Comparison of ENCODE assay signal across 23 cellular contexts in genomic region chr2:234919711-234920110, GRCh38. TPM values are rescaled to one million over a fixed set of nuclear protein-coding genes. Genes with fewer than 3 reads are reported as not detected.
DNase-seq lines count a peak whose midpoint lies in the region; ATAC-seq and TF ChIP-seq lines count a peak whose summit lies in the region.
"Had no signal": no experiment of that assay in that cellular context is flagged by ENCODE, and none has a peak within 500 bp of the region (broad histone marks: within the 10 kb centered on the region; RNA-seq: fewer than 3 reads in every experiment).

No MANE protein-coding gene starts in this region.

- H4K8ac ChIP-seq in IMR-90 (ENCODE audit: low read depth in 2 of 2, low read length in 2 of 2) = no peak overlapping the region

- no peak overlapping the region for H3K4ac ChIP-seq in IMR-90 (ENCODE audit: low read depth, low read length)

- no peaks in the 10 kb centered on the region; the same call in 1 of the 2 replicates for H3K9me1 ChIP-seq in IMR-90 (ENCODE audit: insufficient read depth, low read length)

- no peak overlapping the region for H3K18ac ChIP-seq in IMR-90 (ENCODE audit: low read depth, low read length)

- no peak overlapping the region for H2AK9ac ChIP-seq in IMR-90 (replicated peaks; ENCODE audit: low read depth, low read length, poor library complexity)

- TF ChIP-seq CTCF in IMR-90 (conservative IDR thresholded peaks at IDR 0.05; ENCODE audit: low read depth, low read length) (no peak), brain microvascular endothelial cell (IDR thresholded peaks at IDR 0.05; ENCODE audit: low read depth, low read length, missing control alignments) (no peak), left lung (IDR thresholded peaks at IDR 0.05) (no peak), transverse colon (IDR thresholded peaks at IDR 0.05) (no peak)

- no TSS peak for BruUV-seq in IMR-90 (replicated peaks; lab: Mats Ljungman, UMichigan)

- peaks cover 2% of the 10 kb centered on the region for H3K4me1 ChIP-seq in IMR-90 (ENCODE audit: control insufficient read depth, insufficient read depth, low read length)
- H3K4me1 ChIP-seq in left lung = no peaks in the 10 kb centered on the region
- H3K4me1 ChIP-seq in transverse colon = no peaks in the 10 kb centered on the region
- H3K4me1 ChIP-seq: parathyroid adenoma, SJSA1 had no signal

- no peak overlapping the region for H3K9ac ChIP-seq in IMR-90 (ENCODE audit: low read depth, low read length)
- H3K9ac ChIP-seq: parathyroid adenoma had no signal

- H3K9me3 ChIP-seq in IMR-90 (ENCODE audit: control insufficient read depth, insufficient read depth, low read length) (no peaks in the 10 kb centered on the region; the same call in 1 of the 2 replicates), left lung (peaks cover 0 to 1% of the 10 kb centered on the region in 2 donors), transverse colon (no peaks in the 10 kb centered on the region)
- H3K9me3 ChIP-seq: MG63, SJSA1 had no signal

- DNase-seq in Caki2 (ENCODE audit: low read depth) = peak; percentile 35
- peak; percentile 27 for DNase-seq in IMR-90
- DNase-seq in brain microvascular endothelial cell = peak; percentile 44
- DNase-seq in left lung = no peak
- DNase-seq in transverse colon = no peak
- no peak for DNase-seq in NCI-H2081 (lab: John Stamatoyannopoulos, UW)
- no peak for DNase-seq in superior temporal gyrus (ENCODE audit: extremely low spot score)
- DNase-seq: activated CD8-positive, alpha-beta memory T cell treated with anti-CD3 and anti-CD28 coated beads, Interleukin-2, amount 50 U/mL, for 48 hours; CD4-positive, alpha-beta memory T cell; DMS79 treated with DMSO at 0.1 percent for 48 hours; hypothalamus; MG63; naive B cell; NCI-H1436 treated with DMSO at 0.1 percent for 48 hours; NCI-H2171 treated with DMSO at 0.1 percent for 48 hours; NCI-H748 treated with DMSO at 0.1 percent for 48 hours; substantia nigra; T-helper 17 cell had no signal

- TF ChIP-seq POLR2A in IMR-90 (IDR thresholded peaks at IDR 0.05; ENCODE audit: low read depth, low read length) (no peak), transverse colon (IDR thresholded peaks at IDR 0.05) (no peak)

- no peaks in the 10 kb centered on the region for H3K79me1 ChIP-seq in IMR-90 (ENCODE audit: low read depth in 1 of 2, low read length in 2 of 2)

- TF ChIP-seq EP300 in transverse colon (IDR thresholded peaks at IDR 0.05; ENCODE audit: low read depth) = no peak

- H3K23ac ChIP-seq in IMR-90 (ENCODE audit: low read depth, low read length) = no peak overlapping the region

- dilution Hi-C loops in IMR-90 (cut with HindIII; ENCODE audit: low sequenced_read_pairs, unreplicated experiment) = no loop called here

- no peak overlapping the region for H2BK120ac ChIP-seq in IMR-90 (ENCODE audit: low read depth, low read length)

- H4K5ac ChIP-seq in IMR-90 (ENCODE audit: low read depth, low read length) = no peak overlapping the region

- intact Hi-C loops in IMR-90 (cut with micrococcal nuclease) = no loop called here
- intact Hi-C loops in left lung (cut with DNase I) = no loop called here
- intact Hi-C loops in transverse colon (cut with DNase I; ENCODE audit: low total_unique reads) = no loop called here

- ATAC-seq in IMR-90 (ENCODE audit: low read depth) = no peak
- ATAC-seq in left lung = peak; percentile 82
- ATAC-seq in GM21786 (IDR thresholded peaks at IDR 0.05; ENCODE audit: unreplicated experiment) = no peak
- ATAC-seq: sciatic nerve, T-helper 17 cell had no signal

- no peak overlapping the region for H2BK15ac ChIP-seq in IMR-90 (ENCODE audit: low read depth, low read length)

- H3K56ac ChIP-seq in IMR-90 (ENCODE audit: extremely low read depth, insufficient read depth, low read length) = no peak overlapping the region

- in situ Hi-C loops in Caki2 (cut with HindIII; ENCODE audit: low pct_unique_long_range_greater_than_20kb, low sequenced_read_pairs) (no loop called here), IMR-90 (cut with MboI; ENCODE audit: low sequenced_read_pairs) (no loop called here), brain microvascular endothelial cell (cut with HindIII; ENCODE audit: low pct_ligation_motif_present, low sequenced_read_pairs) (no loop called here), transverse colon (cut with MboI; ENCODE audit: low pct_ligation_motif_present in 1 of 4, low pct_unique_long_range_greater_than_20kb in 1 of 4, low sequenced_read_pairs in 3 of 4) (no loop called here)

- H2AFZ ChIP-seq in IMR-90 (replicated peaks; ENCODE audit: low read length, poor library complexity) = no peak overlapping the region
- H2AFZ ChIP-seq: parathyroid adenoma had no signal

- H3K4me3 ChIP-seq in IMR-90 (ENCODE audit: insufficient read depth, low read depth, low read length) = no peak overlapping the region
- no peak overlapping the region for H3K4me3 ChIP-seq in brain microvascular endothelial cell (ENCODE audit: low read depth, low read length)
- no peak overlapping the region for H3K4me3 ChIP-seq in left lung
- H3K4me3 ChIP-seq in transverse colon = no peak overlapping the region
- H3K4me3 ChIP-seq: cardiac muscle cell, MG63, SJSA1 had no signal

- H3K27ac ChIP-seq in IMR-90 (ENCODE audit: insufficient read depth, low read length) (no peak overlapping the region), brain microvascular endothelial cell (no peak overlapping the region), left lung (no peak overlapping the region), transverse colon (no peak overlapping the region)
- H3K27ac ChIP-seq: cardiac muscle cell, parathyroid adenoma, SJSA1 had no signal

- no peak overlapping the region for H3K14ac ChIP-seq in IMR-90 (replicated peaks; ENCODE audit: low read depth, low read length)

- WGBS in IMR-90 (ENCODE audit: extremely low coverage in 2 of 2, insufficient read length in 1 of 2), 2 experiments = no CpG with 5 or more reads among the region's 3 CpGs
- 86% methylated on average over 3 of the region's 3 CpGs; no CpG with 5 or more reads in 1 of the 2 donors for WGBS in transverse colon (ENCODE audit: low coverage in 1 of 2), 2 donors

- no peaks in the 10 kb centered on the region for H4K20me1 ChIP-seq in IMR-90 (ENCODE audit: insufficient read depth, low read length)

- no peak overlapping the region for H3K4me2 ChIP-seq in IMR-90 (ENCODE audit: low read depth, low read length)

- H3K27me3 ChIP-seq in IMR-90 (ENCODE audit: control insufficient read depth, insufficient read depth, low read length) = no peaks in the 10 kb centered on the region
- H3K27me3 ChIP-seq in brain microvascular endothelial cell (replicated peaks) = no peaks in the 10 kb centered on the region
- H3K27me3 ChIP-seq in left lung = no peaks in the 10 kb centered on the region
- no peaks in the 10 kb centered on the region for H3K27me3 ChIP-seq in transverse colon
- H3K27me3 ChIP-seq: cardiac muscle cell, MG63, SJSA1 had no signal

- H2BK20ac ChIP-seq in IMR-90 (ENCODE audit: low read depth, low read length) = no peak overlapping the region

- POLR2A ChIA-PET in IMR-90 (lab: Charles Lee; ENCODE audit: unreplicated experiment) = no interaction called here

- no peak overlapping the region for H4K91ac ChIP-seq in IMR-90 (ENCODE audit: insufficient read depth, low read depth, low read length)

- CTCF ChIA-PET in IMR-90 (lab: Yijun Ruan, JAX) = no interaction called here

- H2BK5ac ChIP-seq in IMR-90 (ENCODE audit: low read depth, low read length, poor library complexity, severe bottlenecking) = no peak overlapping the region

- TF ChIP-seq RAD21 in IMR-90 (IDR thresholded peaks at IDR 0.05; ENCODE audit: low read length) = no peak

- no peak overlapping the region for H2AK5ac ChIP-seq in IMR-90 (ENCODE audit: low read depth, low read length)

- no peaks in the 10 kb centered on the region for H3K36me3 ChIP-seq in IMR-90 (ENCODE audit: control insufficient read depth, insufficient read depth, low read length)
- no peaks in the 10 kb centered on the region for H3K36me3 ChIP-seq in brain microvascular endothelial cell (replicated peaks)
- H3K36me3 ChIP-seq in left lung = no peaks in the 10 kb centered on the region
- H3K36me3 ChIP-seq in transverse colon = no peaks in the 10 kb centered on the region
- H3K36me3 ChIP-seq: cardiac muscle cell, MG63, SJSA1 had no signal

TF ChIP-seq in IMR-90, 13 proteins besides CTCF, POLR2A, EP300 and RAD21:
- TF ChIP-seq CEBPB (IDR thresholded peaks at IDR 0.05; ENCODE audit: low read depth, low read length) (no peak), MAFK (IDR thresholded peaks at IDR 0.05; ENCODE audit: low read depth, low read length) (no peak), MXI1 (IDR thresholded peaks at IDR 0.05; ENCODE audit: borderline replicate concordance, low read depth, low read length) (no peak), RFX5 (IDR thresholded peaks at IDR 0.05; ENCODE audit: low read depth, low read length) (no peak)

RNA-seq across cellular contexts. Expression of gene SH3BP4, which starts 32.1 kb away (rescaled TPM):
- 33.9 and 38.4 TPM in 2 replicates for total RNA-seq in Caki2 (2014; rRNA removed; shearing (Covaris generic); ENCODE audit: low replicate concordance)
- total RNA-seq in IMR-90 (2012; rRNA removed) (112 and 122 TPM in 2 replicates), left lung (10 to 100 TPM; 29.2 to 35.0 TPM), transverse colon (10 to 100 TPM in 3 of 4 donors, 1 to 10 TPM in 1; 7.5 to 24.9 (median 19.5) TPM)
- polyA plus RNA-seq in IMR-90 (2012; rRNA removed) = 101 and 104 TPM in 2 replicates
- 62.6 and 79.6 TPM in 2 replicates for polyA plus RNA-seq in IMR-90 (2012; cell fraction: cytosol; rRNA removed)
- 63.9 and 105 TPM in 2 replicates for polyA plus RNA-seq in IMR-90 (2012; cell fraction: nucleus; rRNA removed; ENCODE audit: low replicate concordance)
- polyA plus RNA-seq: CD4-positive, alpha-beta memory T cell had no signal

Comparison
In these comparisons a context has a peak if more than half of its experiments do, and no peak if none do; other contexts are left out.
1. DNase-seq: peak in Caki2 (single experiment), IMR-90 (single experiment) and brain microvascular endothelial cell (single experiment); none in left lung (0 of 2), transverse colon (single experiment), NCI-H2081 (0 of 2) and superior temporal gyrus (single experiment).